ENCODE assay signal across 11 cellular contexts in the genomic region with DNA sequence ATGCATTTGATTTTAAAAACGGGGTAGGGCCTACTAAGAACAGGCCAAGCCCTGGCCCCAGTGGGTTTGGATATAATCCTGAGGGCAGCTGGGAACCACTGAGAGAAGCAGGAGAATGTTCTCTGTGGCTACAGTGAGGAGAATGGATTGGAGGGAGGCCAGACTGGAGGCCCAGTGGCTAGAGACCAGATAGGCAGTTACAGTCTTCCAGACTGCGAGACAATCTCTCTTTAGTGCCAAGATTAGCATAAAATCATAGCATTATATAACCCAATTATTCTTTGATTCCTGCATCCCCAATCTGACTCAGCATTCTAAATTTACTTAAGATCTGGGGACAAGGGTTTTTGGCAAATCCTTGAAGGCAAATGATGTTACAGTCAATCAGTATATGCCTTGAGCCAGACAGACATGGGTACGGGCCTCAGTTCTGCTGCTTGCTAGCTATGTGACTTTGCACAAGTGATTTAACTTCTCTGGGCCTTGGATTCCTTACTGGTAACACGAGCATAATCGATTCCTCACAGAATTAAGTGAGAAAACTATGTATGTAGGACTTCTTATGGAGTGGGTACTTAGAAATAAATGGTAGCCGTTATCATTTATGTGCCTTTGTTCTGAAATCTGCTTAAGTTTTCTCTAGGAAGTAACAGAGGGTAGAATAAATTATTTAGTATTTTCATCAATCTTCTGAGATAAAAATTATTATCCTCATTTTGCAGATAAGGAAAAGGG. TPM values are rescaled to one million over a fixed set of nuclear protein-coding genes. Genes with fewer than 3 reads are reported as not detected.
DNase-seq lines count a peak whose midpoint lies in the region; FAIRE-seq and TF ChIP-seq lines count a peak whose summit lies in the region.
"Had no signal": no experiment of that assay in that cellular context is flagged by ENCODE, and none has a peak within 500 bp of the region (broad histone marks: within the 10 kb centered on the region; RNA-seq: fewer than 3 reads in every experiment).

No MANE protein-coding gene starts in this region.

- H3K4me3 ChIP-seq in colonic mucosa (no peak overlapping the region), tibial artery (no peak overlapping the region)

- H3K27ac ChIP-seq in colonic mucosa: peak overlapping the region; percentile 96
- H3K27ac ChIP-seq in tibial artery: peak overlapping the region; percentile 93 to 99

- H3K27me3 ChIP-seq in colonic mucosa: no peaks in the 10 kb centered on the region
- H3K27me3 ChIP-seq in tibial artery: no peaks in the 10 kb centered on the region

- TF ChIP-seq POLR2A in GM12892 (IDR thresholded peaks at IDR 0.05; ENCODE audit: low read depth, low read length): no peak

- peak overlapping the region; percentile 6 for H3K4me3 Mint-ChIP-seq in T-helper 1 cell treated with Interleukin-12 subunit alpha and Interleukin-12 subunit beta and Interleukin-4 antibody, amounts not matched to agents 30 μg/mL and 1 μg/mL, for 36 hours
- H3K4me3 Mint-ChIP-seq in endothelial cell (ENCODE audit: unreplicated experiment): no peak overlapping the region

- peaks cover 8% of the 10 kb centered on the region for H3K36me3 Mint-ChIP-seq in T-helper 1 cell treated with Interleukin-12 subunit alpha and Interleukin-12 subunit beta and Interleukin-4 antibody, amounts not matched to agents 30 μg/mL and 1 μg/mL, for 36 hours (ENCODE audit: low read depth)
- H3K36me3 Mint-ChIP-seq in endothelial cell (ENCODE audit: low read depth, unreplicated experiment): no peaks in the 10 kb centered on the region

- H3K27me3 Mint-ChIP-seq in T-helper 1 cell treated with Interleukin-12 subunit alpha and Interleukin-12 subunit beta and Interleukin-4 antibody, amounts not matched to agents 30 μg/mL and 1 μg/mL, for 36 hours (ENCODE audit: low read depth): no peaks in the 10 kb centered on the region
- peaks cover 1% of the 10 kb centered on the region for H3K27me3 Mint-ChIP-seq in endothelial cell (ENCODE audit: unreplicated experiment)

- no peaks in the 10 kb centered on the region for H3K36me3 ChIP-seq in colonic mucosa
- no peaks in the 10 kb centered on the region for H3K36me3 ChIP-seq in tibial artery

- H3K9ac ChIP-seq in colonic mucosa (ENCODE audit: low read depth in 2 of 2, low read length in 2 of 2): no peak overlapping the region

- no peak for TF ChIP-seq CTCF in colonic mucosa (IDR thresholded peaks at IDR 0.05)
- no peak for TF ChIP-seq CTCF in tibial artery (IDR thresholded peaks at IDR 0.05)
- no peak for TF ChIP-seq CTCF in endothelial cell (IDR thresholded peaks at IDR 0.05; ENCODE audit: unreplicated experiment)

- no peak overlapping the region for H3K27ac Mint-ChIP-seq in T-helper 1 cell treated with Interleukin-12 subunit alpha and Interleukin-12 subunit beta and Interleukin-4 antibody, amounts not matched to agents 30 μg/mL and 1 μg/mL, for 36 hours
- H3K27ac Mint-ChIP-seq in endothelial cell (ENCODE audit: unreplicated experiment): no peak overlapping the region

- H3K4me1 ChIP-seq in colonic mucosa: peaks cover 5% of the 10 kb centered on the region
- peaks cover 0 to 53% (median 35%) of the 10 kb centered on the region in 4 donors for H3K4me1 ChIP-seq in tibial artery

- no peak for DNase-seq in T-helper 1 cell
- DNase-seq in colonic mucosa: no peak
- peak; percentile 92 for DNase-seq in myocyte (ENCODE audit: low read depth)
- peak in 1 of 2 donors; percentile 49 for DNase-seq in tibial artery
- no peak for DNase-seq in endothelial cell (ENCODE audit: low spot score)
- no peak for DNase-seq in GM12892 (ENCODE audit: insufficient read length)
- DNase-seq in NCI-H446 (lab: John Stamatoyannopoulos, UW): no peak
- DNase-seq: 8988T; activated naive CD4-positive, alpha-beta T cell treated with Interleukin-2 at 50 U/mL for 16 hours; NCI-H2227 treated with DMSO at 0.1 percent for 48 hours had no signal

- H3K9me3 Mint-ChIP-seq in T-helper 1 cell treated with Interleukin-12 subunit alpha and Interleukin-12 subunit beta and Interleukin-4 antibody, amounts not matched to agents 30 μg/mL and 1 μg/mL, for 36 hours: no peaks in the 10 kb centered on the region
- H3K9me3 Mint-ChIP-seq in endothelial cell (ENCODE audit: unreplicated experiment): no peaks in the 10 kb centered on the region

- no peaks in the 10 kb centered on the region for H3K9me3 ChIP-seq in colonic mucosa
- no peaks in the 10 kb centered on the region for H3K9me3 ChIP-seq in tibial artery

- intact Hi-C loops in colonic mucosa (cut with DNase I): no loop called here
- intact Hi-C loops in tibial artery (cut with DNase I; ENCODE audit: low total_unique reads): loop anchor here (5.0 to 10.0 kb wide), 2 partner anchors 73 to 110 kb away; partner anchors contain the start of gene WNK1

- no peak for FAIRE-seq in GM12892 (lab: Jason Lieb, UNC)

- H3K4me1 Mint-ChIP-seq in T-helper 1 cell treated with Interleukin-12 subunit alpha and Interleukin-12 subunit beta and Interleukin-4 antibody, amounts not matched to agents 30 μg/mL and 1 μg/mL, for 36 hours (ENCODE audit: low read depth): peaks cover 30% of the 10 kb centered on the region
- peaks cover 23% of the 10 kb centered on the region for H3K4me1 Mint-ChIP-seq in endothelial cell (ENCODE audit: unreplicated experiment)

RNA-seq across cellular contexts. Expression of gene NINJ2, which starts 18.3 kb away (rescaled TPM):
- total RNA-seq in colonic mucosa (1 to 10 TPM; 2.1 to 4.2 TPM), myocyte (0.13 TPM in 1 of 2 replicates, not detected in the other), endothelial cell (ENCODE audit: unreplicated experiment) (2.3 TPM)
- 20.5 TPM for polyA plus RNA-seq in myocyte (2012)
- 23.4 TPM for polyA plus RNA-seq in GM12892 (2012; ENCODE audit: missing spikeins)
